Comparison of ENCODE assay signal across 19 cellular contexts in genomic region chr4:47528651-47529050, GRCh38. TPM values are rescaled to one million over a fixed set of nuclear protein-coding genes. Genes with fewer than 3 reads are reported as not detected.
DNase-seq lines count a peak whose midpoint lies in the region; ATAC-seq and TF ChIP-seq lines count a peak whose summit lies in the region.
"Had no signal": no experiment of that assay in that cellular context is flagged by ENCODE, and none has a peak within 500 bp of the region (broad histone marks: within the 10 kb centered on the region; RNA-seq: fewer than 3 reads in every experiment).

No MANE protein-coding gene starts in this region.

- peak in 1 of 2 experiments; percentile 51; a peak in 1 of 4 replicates for TF ChIP-seq EP300 in SK-N-SH (IDR thresholded peaks at IDR 0.05; ENCODE audit: borderline replicate concordance in 1 of 2, low read depth in 1 of 2, low read length in 1 of 2)

- H3K4me3 ChIP-seq in SK-N-SH (ENCODE audit: low read depth in 2 of 2, low read length in 1 of 2) (no peak overlapping the region), astrocyte of the spinal cord (ENCODE audit: low read depth, low read length) (no peak overlapping the region), foreskin fibroblast (ENCODE audit: low read depth in 1 of 2, low read length in 2 of 2) (no peak overlapping the region)
- H3K4me3 ChIP-seq: heart left ventricle had no signal

- no peak overlapping the region for H3K9ac ChIP-seq in SK-N-SH

- peaks cover 14 to 36% of the 10 kb centered on the region in 2 experiments for H3K36me3 ChIP-seq in SK-N-SH (replicated peaks in 1 of 2; ENCODE audit: control insufficient read depth in 1 of 2, insufficient read depth in 2 of 2, low read length in 1 of 2)

- H3K4me1 ChIP-seq in SK-N-SH (ENCODE audit: control insufficient read depth in 1 of 2, insufficient read depth in 2 of 2, low read depth in 1 of 2, low read length in 1 of 2), result peaks cover 4 to 36% of the 10 kb centered on the region in 2 experiments; a peak in 3 of 4 replicates

- no peak for TF ChIP-seq RAD21 in SK-N-SH (IDR thresholded peaks at IDR 0.05; ENCODE audit: low read length)

- no peaks in the 10 kb centered on the region for H4K20me1 ChIP-seq in SK-N-SH (ENCODE audit: insufficient read depth)

- H3F3A ChIP-seq in SK-N-SH (replicated peaks; ENCODE audit: insufficient read depth), result peaks cover 38% of the 10 kb centered on the region

- peak overlapping the region in 1 of 2 experiments; percentile 93; a peak in 2 of 4 replicates for H3K27ac ChIP-seq in SK-N-SH (ENCODE audit: low read depth in 2 of 2, low read length in 1 of 2)
- H3K27ac ChIP-seq: 22Rv1, heart left ventricle had no signal

- TF ChIP-seq CTCF in SK-N-SH (IDR thresholded peaks at IDR 0.05), result no peak
- TF ChIP-seq CTCF in astrocyte of the spinal cord (IDR thresholded peaks at IDR 0.05; ENCODE audit: low read depth, low read length), result no peak
- no peak for TF ChIP-seq CTCF in foreskin fibroblast (IDR thresholded peaks at IDR 0.05; ENCODE audit: low read depth, low read length)

- intact Hi-C loops in sciatic nerve (cut with DNase I), result no loop called here

- no peak for DNase-seq in SK-N-SH
- peak; percentile 87 for DNase-seq in astrocyte of the spinal cord (ENCODE audit: low read depth, low spot score)
- DNase-seq in foreskin fibroblast, result peak; percentile 62 to 80
- peak; percentile 53 for DNase-seq in stromal cell of bone marrow (ENCODE audit: low read depth)
- no peak for DNase-seq in activated CD8-positive, alpha-beta memory T cell treated with anti-CD3 and anti-CD28 coated beads, Interleukin-2, amount 50 U/mL, for 4 hours
- no peak for DNase-seq in HK-2 (ENCODE audit: unreplicated experiment)
- no peak for DNase-seq in sciatic nerve (ENCODE audit: low spot score)
- DNase-seq: activated CD8-positive, alpha-beta T cell treated with anti-CD3 and anti-CD28 coated beads, Interleukin-2, amount 10 ng/mL, durations not matched to agents 7 days and 5 days; activated naive CD8-positive, alpha-beta T cell treated with anti-CD3 and anti-CD28 coated beads, Interleukin-2, amount 50 U/mL, for 24 hours; CD8-positive, alpha-beta T cell; heart left ventricle; islet precursor cell; NCI-H1048; nucleus accumbens; RPMI8226; T-helper 1 cell had no signal

- H3K27me3 ChIP-seq in SK-N-SH (ENCODE audit: insufficient read depth), result no peaks in the 10 kb centered on the region
- H3K27me3 ChIP-seq: heart left ventricle had no signal

- in situ Hi-C loops in astrocyte of the spinal cord (cut with HindIII; ENCODE audit: low sequenced_read_pairs), result no loop called here

- no peak overlapping the region for H2AFZ ChIP-seq in SK-N-SH (ENCODE audit: low read depth)

- POLR2A ChIA-PET in SK-N-SH (lab: Yijun Ruan, JAX), result no interaction called here

- WGBS in SK-N-SH (ENCODE audit: low lambda C conversion rate), result 37% methylated on average over 3 of the region's 3 CpGs

- no peak overlapping the region for H3K4me2 ChIP-seq in SK-N-SH

- no peaks in the 10 kb centered on the region for H3K9me2 ChIP-seq in SK-N-SH

- peaks cover 8% of the 10 kb centered on the region; the same call in 1 of the 2 replicates for H3K79me2 ChIP-seq in SK-N-SH (ENCODE audit: insufficient read depth)

- no peaks in the 10 kb centered on the region; the same call in 1 of the 2 replicates for H3K9me3 ChIP-seq in SK-N-SH

- CTCF ChIA-PET in SK-N-SH (lab: Yijun Ruan, JAX), result no interaction called here

- ATAC-seq in SK-N-SH treated with all-trans-retinoic acid at 6 μM for 48 hours (no peak), sciatic nerve (no peak)
- ATAC-seq: activated CD8-positive, alpha-beta T cell treated with anti-CD3 and anti-CD28 coated beads, Interleukin-2, amount 10 ng/mL, durations not matched to agents 7 days and 5 days; activated naive CD8-positive, alpha-beta T cell treated with anti-CD3 and anti-CD28 coated beads, Interleukin-2, amount 50 U/mL, for 24 hours; CD8-positive, alpha-beta T cell; heart left ventricle; WTC11 had no signal

TF ChIP-seq in SK-N-SH, 30 proteins besides CTCF, POLR2A, EP300 and RAD21:
- no peak for TF ChIP-seq MAX (IDR thresholded peaks at IDR 0.05; ENCODE audit: low read depth)
- peak; percentile 37; the same call in 1 of the 2 replicates for TF ChIP-seq NFIC (IDR thresholded peaks at IDR 0.05; ENCODE audit: borderline replicate concordance)
- no peak for TF ChIP-seq YY1 (IDR thresholded peaks at IDR 0.05; ENCODE audit: low read depth)
- peak; percentile 67 for TF ChIP-seq TCF12 (IDR thresholded peaks at IDR 0.05)
- 0 out of 2 replicates have a peak, but pooled peaks have one; percentile 14 for TF ChIP-seq FOSL2 (IDR thresholded peaks at IDR 0.05; ENCODE audit: borderline replicate concordance, low read depth)
- no peak for TF ChIP-seq GATA2 (CRISPR knock-in tag; IDR thresholded peaks at IDR 0.05)
- TF ChIP-seq, protein P1, sequence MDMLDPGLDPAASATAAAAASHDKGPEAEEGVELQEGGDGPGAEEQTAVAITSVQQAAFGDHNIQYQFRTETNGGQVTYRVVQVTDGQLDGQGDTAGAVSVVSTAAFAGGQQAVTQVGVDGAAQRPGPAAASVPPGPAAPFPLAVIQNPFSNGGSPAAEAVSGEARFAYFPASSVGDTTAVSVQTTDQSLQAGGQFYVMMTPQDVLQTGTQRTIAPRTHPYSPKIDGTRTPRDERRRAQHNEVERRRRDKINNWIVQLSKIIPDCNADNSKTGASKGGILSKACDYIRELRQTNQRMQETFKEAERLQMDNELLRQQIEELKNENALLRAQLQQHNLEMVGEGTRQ (IDR thresholded peaks at IDR 0.05; ENCODE audit: borderline replicate concordance, low read depth, low read length), result no peak
- no peak for TF ChIP-seq RXRA (IDR thresholded peaks at IDR 0.05; ENCODE audit: borderline replicate concordance, low read depth)
- TF ChIP-seq FOXM1 (IDR thresholded peaks at IDR 0.05; ENCODE audit: low read depth), result no peak
- peak; percentile 56 for TF ChIP-seq JUND (IDR thresholded peaks at IDR 0.05)
- 0 out of 2 replicates have a peak, but pooled peaks have one; percentile 21 for TF ChIP-seq PBX3 (IDR thresholded peaks at IDR 0.05)
- TF ChIP-seq GABPA (IDR thresholded peaks at IDR 0.05; ENCODE audit: low read depth), result no peak

TF ChIP-seq in SK-N-SH treated with all-trans-retinoic acid at 6 μM for 48 hours, 23 proteins besides CTCF, POLR2A, EP300 and RAD21:
- TF ChIP-seq POU6F1 (CRISPR knock-in tag; IDR thresholded peaks at IDR 0.05; ENCODE audit: borderline replicate concordance, low read depth) (no peak), ZFP3 (CRISPR knock-in tag; IDR thresholded peaks at IDR 0.05) (no peak), PPARA (CRISPR knock-in tag; IDR thresholded peaks at IDR 0.05; ENCODE audit: borderline replicate concordance) (no peak), TCF4 (CRISPR knock-in tag; IDR thresholded peaks at IDR 0.05; ENCODE audit: borderline replicate concordance) (no peak), TOX (CRISPR knock-in tag; IDR thresholded peaks at IDR 0.05; ENCODE audit: borderline replicate concordance) (no peak), GLIS3 (CRISPR knock-in tag; IDR thresholded peaks at IDR 0.05) (no peak), CSDC2 (CRISPR knock-in tag; IDR thresholded peaks at IDR 0.05) (no peak), ZNF70 (CRISPR knock-in tag; IDR thresholded peaks at IDR 0.05) (no peak), ESRRG (CRISPR knock-in tag; IDR thresholded peaks at IDR 0.05) (no peak), RARB (CRISPR knock-in tag; IDR thresholded peaks at IDR 0.05) (no peak), BACH2 (CRISPR knock-in tag; IDR thresholded peaks at IDR 0.05; ENCODE audit: borderline replicate concordance) (no peak), OSR1 (CRISPR knock-in tag; IDR thresholded peaks at IDR 0.05) (no peak)
TF ChIP-seq in SK-N-SH treated with all-trans-retinoic acid at 6 μM for 48 hours: peak in this region for 0.

RNA-seq across cellular contexts. Expression of gene ATP10D, which starts 43.6 kb away (rescaled TPM):
- 7.9 and 12.6 TPM in 2 replicates for polyA plus RNA-seq in SK-N-SH (2012; rRNA removed)
- 8.7 and 9.8 TPM in 2 replicates for polyA plus RNA-seq in SK-N-SH (2012; cell fraction: cytosol; rRNA removed)
- 8.2 and 15.7 TPM in 2 replicates for polyA plus RNA-seq in SK-N-SH (2012; cell fraction: nucleus; rRNA removed)
- 35.9 TPM for total RNA-seq in sciatic nerve

Comparison
In these comparisons a context has a peak if more than half of its experiments do, and no peak if none do; other contexts are left out.
1. DNase-seq: peak in astrocyte of the spinal cord (single experiment), foreskin fibroblast (2 of 2) and stromal cell of bone marrow (single experiment); none in SK-N-SH (single experiment), activated CD8-positive, alpha-beta memory T cell treated with anti-CD3 and anti-CD28 coated beads, Interleukin-2, amount 50 U/mL, for 4 hours (single experiment), HK-2 (single experiment) and sciatic nerve (single experiment).